8 cellular contexts compared by ENCODE assay signal in the genomic region with DNA sequence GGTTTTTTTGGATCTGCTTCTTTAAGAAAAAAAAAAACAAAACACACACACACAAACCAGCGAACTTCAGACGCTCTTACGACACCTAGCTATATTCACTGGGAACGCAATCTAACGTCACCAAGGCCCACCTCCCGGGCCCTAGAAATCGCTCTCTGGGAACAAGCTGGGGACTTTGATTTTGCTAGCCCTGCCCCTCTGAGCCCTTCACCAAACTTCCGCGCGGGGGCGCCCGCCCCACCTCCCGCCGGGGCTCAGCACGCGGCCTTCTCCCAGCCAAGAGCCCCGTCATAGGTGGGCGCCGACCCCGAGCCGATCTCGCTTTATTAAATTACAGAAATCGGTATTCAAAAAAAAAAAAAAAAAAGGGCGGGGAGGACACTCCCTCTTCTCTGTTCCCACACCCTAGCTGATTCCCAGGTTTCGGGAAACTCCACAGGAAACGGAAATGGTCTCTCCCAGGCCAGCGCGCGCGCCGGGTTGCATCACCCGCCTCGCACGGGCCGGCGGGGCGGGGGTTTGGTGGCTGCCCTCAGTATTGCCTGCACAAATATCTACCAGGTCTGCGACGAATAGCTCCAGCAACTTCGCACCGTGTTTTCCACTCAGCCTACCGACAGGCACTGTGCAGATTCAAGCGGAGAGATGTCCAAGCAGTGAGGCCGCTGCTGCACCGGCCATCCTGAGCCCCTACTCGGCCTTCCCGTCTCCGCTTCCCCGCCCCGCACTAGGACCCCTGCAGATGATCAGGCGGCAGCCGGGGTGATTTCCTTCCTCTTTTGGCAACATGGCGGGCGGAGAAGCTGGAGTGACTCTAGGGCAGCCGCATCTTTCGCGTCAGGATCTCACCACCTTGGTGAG. TPM values are rescaled to one million over a fixed set of nuclear protein-coding genes. Genes with fewer than 3 reads are reported as not detected.
DNase-seq lines count a peak whose midpoint lies in the region; ATAC-seq and TF ChIP-seq lines count a peak whose summit lies in the region.

A gene (plus strand): TSS at position 775 of the 861 bp plus-strand sequence. CDS start 13 bp downstream, at position 788.

- peak; percentile 94 for DNase-seq in AG08396 (ENCODE audit: low spot score)
- DNase-seq in NCI-H345 (lab: John Stamatoyannopoulos, UW), result peak; percentile 94
- DNase-seq in WTC11 (ENCODE audit: low spot score), result peak; percentile 81
- DNase-seq in caudate nucleus (lab: John Stamatoyannopoulos, UW), result peak in 60 of 61 donors; percentile 18 to 96 (median 84)
- DNase-seq in inferior parietal cortex (ENCODE audit: extremely low spot score), result peak; percentile 85
- peak; percentile 97 for DNase-seq in spleen

- H3K4me1 ChIP-seq in spleen, result peaks cover 0 to 11% (median 0%) of the 10 kb centered on the region in 6 donors

- H3K27ac ChIP-seq in caudate nucleus (ENCODE audit: low read depth, low read length), result peak within 1 kb of the TSS; percentile 99
- H3K27ac ChIP-seq in spleen, result peak within 1 kb of the TSS; percentile 81 to 92 (median 90)

- CTCF ChIA-PET in WTC11 (lab: Charles Lee), result interaction anchor here (0.5 to 3.1 kb wide), 36 partner anchors 10 to 1090 kb away, joined by 3 to 48 read pairs (median 4); a partner anchor contains a TSS

- H3K36me3 Mint-ChIP-seq in WTC11, result peaks cover 21% of the 10 kb centered on the region

- H3K27me3 ChIP-seq in spleen (replicated peaks in 1 of 7), result peaks cover 0 to 6% (median 0%) of the 10 kb centered on the region in 7 donors

- no peak within 1 kb of the TSS for H3K4me3 Mint-ChIP-seq in WTC11

- 0 to 2% (median 0%) methylated on average over 43 to 57 of the region's 57 CpGs for WGBS in spleen, 5 donors

- POLR2A ChIA-PET in WTC11 (lab: Charles Lee), result interaction anchor here (0.6 to 3.2 kb wide), 11 partner anchors 9 to 505 kb away, joined by 3 to 18 read pairs (median 4); a partner anchor contains a TSS

- H3K4me3 ChIP-seq in spleen, result peak within 1 kb of the TSS in 4 of 8 donors; percentile 65 to 91 (median 72)

- intact Hi-C loops in spleen (cut with DNase I; ENCODE audit: low total_unique reads), result loop anchor here (10.0 kb wide), 1 partner anchor 90 kb away; a partner anchor contains a TSS

- TF ChIP-seq POLR2A in spleen (IDR thresholded peaks at IDR 0.05), result no peak

- TF ChIP-seq CTCF in WTC11 (IDR thresholded peaks at IDR 0.05) (peak; percentile 71), spleen (IDR thresholded peaks at IDR 0.05 in 8 of 11, conservative IDR thresholded peaks at IDR 0.05 in 3 of 11) (peak; percentile 42 to 92 (median 79))

- H3K27ac Mint-ChIP-seq in WTC11, result peak within 1 kb of the TSS; percentile 93

- peaks cover 0 to 30% (median 0%) of the 10 kb centered on the region in 6 donors for H3K36me3 ChIP-seq in spleen

- ATAC-seq in GM19023 (IDR thresholded peaks at IDR 0.05; ENCODE audit: unreplicated experiment) (peak; percentile 80), HG03196 (IDR thresholded peaks at IDR 0.05; ENCODE audit: unreplicated experiment) (peak; percentile 94), WTC11 (peak; percentile 91)

- no peaks in the 10 kb centered on the region for H3K9me3 Mint-ChIP-seq in WTC11

- no peaks in the 10 kb centered on the region for H3K4me1 Mint-ChIP-seq in WTC11

- no peaks in the 10 kb centered on the region for H3K9me3 ChIP-seq in spleen

- no peaks in the 10 kb centered on the region for H3K27me3 Mint-ChIP-seq in WTC11 (ENCODE audit: low read depth)

TF ChIP-seq in WTC11, 78 proteins besides CTCF, POLR2A, EP300 and RAD21 (continues in another document):
- TF ChIP-seq TEAD4 (CRISPR knock-in tag; IDR thresholded peaks at IDR 0.05), result no peak
- TF ChIP-seq, protein P1, sequence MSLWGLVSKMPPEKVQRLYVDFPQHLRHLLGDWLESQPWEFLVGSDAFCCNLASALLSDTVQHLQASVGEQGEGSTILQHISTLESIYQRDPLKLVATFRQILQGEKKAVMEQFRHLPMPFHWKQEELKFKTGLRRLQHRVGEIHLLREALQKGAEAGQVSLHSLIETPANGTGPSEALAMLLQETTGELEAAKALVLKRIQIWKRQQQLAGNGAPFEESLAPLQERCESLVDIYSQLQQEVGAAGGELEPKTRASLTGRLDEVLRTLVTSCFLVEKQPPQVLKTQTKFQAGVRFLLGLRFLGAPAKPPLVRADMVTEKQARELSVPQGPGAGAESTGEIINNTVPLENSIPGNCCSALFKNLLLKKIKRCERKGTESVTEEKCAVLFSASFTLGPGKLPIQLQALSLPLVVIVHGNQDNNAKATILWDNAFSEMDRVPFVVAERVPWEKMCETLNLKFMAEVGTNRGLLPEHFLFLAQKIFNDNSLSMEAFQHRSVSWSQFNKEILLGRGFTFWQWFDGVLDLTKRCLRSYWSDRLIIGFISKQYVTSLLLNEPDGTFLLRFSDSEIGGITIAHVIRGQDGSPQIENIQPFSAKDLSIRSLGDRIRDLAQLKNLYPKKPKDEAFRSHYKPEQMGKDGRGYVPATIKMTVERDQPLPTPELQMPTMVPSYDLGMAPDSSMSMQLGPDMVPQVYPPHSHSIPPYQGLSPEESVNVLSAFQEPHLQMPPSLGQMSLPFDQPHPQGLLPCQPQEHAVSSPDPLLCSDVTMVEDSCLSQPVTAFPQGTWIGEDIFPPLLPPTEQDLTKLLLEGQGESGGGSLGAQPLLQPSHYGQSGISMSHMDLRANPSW (CRISPR knock-in tag; conservative IDR thresholded peaks at IDR 0.05; ENCODE audit: low read depth), result no peak
- TF ChIP-seq TEAD1 (CRISPR knock-in tag; IDR thresholded peaks at IDR 0.05), result no peak
- TF ChIP-seq, protein P2, sequence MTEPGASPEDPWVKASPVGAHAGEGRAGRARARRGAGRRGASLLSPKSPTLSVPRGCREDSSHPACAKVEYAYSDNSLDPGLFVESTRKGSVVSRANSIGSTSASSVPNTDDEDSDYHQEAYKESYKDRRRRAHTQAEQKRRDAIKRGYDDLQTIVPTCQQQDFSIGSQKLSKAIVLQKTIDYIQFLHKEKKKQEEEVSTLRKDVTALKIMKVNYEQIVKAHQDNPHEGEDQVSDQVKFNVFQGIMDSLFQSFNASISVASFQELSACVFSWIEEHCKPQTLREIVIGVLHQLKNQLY (CRISPR knock-in tag; IDR thresholded peaks at IDR 0.05), result no peak
- no peak for TF ChIP-seq CBFB (CRISPR knock-in tag; IDR thresholded peaks at IDR 0.05; ENCODE audit: low read depth)
- no peak for TF ChIP-seq ZNF263 (CRISPR knock-in tag; IDR thresholded peaks at IDR 0.05; ENCODE audit: low read depth)
- TF ChIP-seq, protein P3, sequence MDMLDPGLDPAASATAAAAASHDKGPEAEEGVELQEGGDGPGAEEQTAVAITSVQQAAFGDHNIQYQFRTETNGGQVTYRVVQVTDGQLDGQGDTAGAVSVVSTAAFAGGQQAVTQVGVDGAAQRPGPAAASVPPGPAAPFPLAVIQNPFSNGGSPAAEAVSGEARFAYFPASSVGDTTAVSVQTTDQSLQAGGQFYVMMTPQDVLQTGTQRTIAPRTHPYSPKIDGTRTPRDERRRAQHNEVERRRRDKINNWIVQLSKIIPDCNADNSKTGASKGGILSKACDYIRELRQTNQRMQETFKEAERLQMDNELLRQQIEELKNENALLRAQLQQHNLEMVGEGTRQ (CRISPR knock-in tag; IDR thresholded peaks at IDR 0.05), result 0 out of 2 replicates have a peak, but pooled peaks have one; percentile 12
- no peak for TF ChIP-seq ZNF671 (CRISPR knock-in tag; IDR thresholded peaks at IDR 0.05)
- TF ChIP-seq, protein P4, sequence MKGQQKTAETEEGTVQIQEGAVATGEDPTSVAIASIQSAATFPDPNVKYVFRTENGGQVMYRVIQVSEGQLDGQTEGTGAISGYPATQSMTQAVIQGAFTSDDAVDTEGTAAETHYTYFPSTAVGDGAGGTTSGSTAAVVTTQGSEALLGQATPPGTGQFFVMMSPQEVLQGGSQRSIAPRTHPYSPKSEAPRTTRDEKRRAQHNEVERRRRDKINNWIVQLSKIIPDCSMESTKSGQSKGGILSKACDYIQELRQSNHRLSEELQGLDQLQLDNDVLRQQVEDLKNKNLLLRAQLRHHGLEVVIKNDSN (CRISPR knock-in tag; IDR thresholded peaks at IDR 0.05), result no peak
- TF ChIP-seq ZNF232 (CRISPR knock-in tag; IDR thresholded peaks at IDR 0.05), result no peak
- peak; percentile 52; the same call in 1 of the 2 replicates for TF ChIP-seq SP1 (CRISPR knock-in tag; conservative IDR thresholded peaks at IDR 0.05)
- no peak for TF ChIP-seq KAT7 (CRISPR knock-in tag; IDR thresholded peaks at IDR 0.05; ENCODE audit: borderline replicate concordance)
- TF ChIP-seq, protein P5, sequence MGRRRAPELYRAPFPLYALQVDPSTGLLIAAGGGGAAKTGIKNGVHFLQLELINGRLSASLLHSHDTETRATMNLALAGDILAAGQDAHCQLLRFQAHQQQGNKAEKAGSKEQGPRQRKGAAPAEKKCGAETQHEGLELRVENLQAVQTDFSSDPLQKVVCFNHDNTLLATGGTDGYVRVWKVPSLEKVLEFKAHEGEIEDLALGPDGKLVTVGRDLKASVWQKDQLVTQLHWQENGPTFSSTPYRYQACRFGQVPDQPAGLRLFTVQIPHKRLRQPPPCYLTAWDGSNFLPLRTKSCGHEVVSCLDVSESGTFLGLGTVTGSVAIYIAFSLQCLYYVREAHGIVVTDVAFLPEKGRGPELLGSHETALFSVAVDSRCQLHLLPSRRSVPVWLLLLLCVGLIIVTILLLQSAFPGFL (CRISPR knock-in tag; IDR thresholded peaks at IDR 0.05; ENCODE audit: borderline replicate concordance), result no peak
- TF ChIP-seq, protein P6, sequence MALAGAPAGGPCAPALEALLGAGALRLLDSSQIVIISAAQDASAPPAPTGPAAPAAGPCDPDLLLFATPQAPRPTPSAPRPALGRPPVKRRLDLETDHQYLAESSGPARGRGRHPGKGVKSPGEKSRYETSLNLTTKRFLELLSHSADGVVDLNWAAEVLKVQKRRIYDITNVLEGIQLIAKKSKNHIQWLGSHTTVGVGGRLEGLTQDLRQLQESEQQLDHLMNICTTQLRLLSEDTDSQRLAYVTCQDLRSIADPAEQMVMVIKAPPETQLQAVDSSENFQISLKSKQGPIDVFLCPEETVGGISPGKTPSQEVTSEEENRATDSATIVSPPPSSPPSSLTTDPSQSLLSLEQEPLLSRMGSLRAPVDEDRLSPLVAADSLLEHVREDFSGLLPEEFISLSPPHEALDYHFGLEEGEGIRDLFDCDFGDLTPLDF (CRISPR knock-in tag; IDR thresholded peaks at IDR 0.05), result no peak
- TF ChIP-seq, protein P7, sequence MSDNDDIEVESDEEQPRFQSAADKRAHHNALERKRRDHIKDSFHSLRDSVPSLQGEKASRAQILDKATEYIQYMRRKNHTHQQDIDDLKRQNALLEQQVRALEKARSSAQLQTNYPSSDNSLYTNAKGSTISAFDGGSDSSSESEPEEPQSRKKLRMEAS (CRISPR knock-in tag; IDR thresholded peaks at IDR 0.05), result peak; percentile 90

RNA-seq across cellular contexts. Expression of the gene that starts here (rescaled TPM):
- total RNA-seq in WTC11 (2021) (251 to 299 TPM (median 264 TPM) in 3 replicates), spleen (100 to 1,000 TPM; 124 to 207 (median 162) TPM)
- 10 to 100 TPM; 67.6 to 87.2 (median 73.4) TPM for polyA plus RNA-seq in spleen
